1 cellular context compared by ENCODE assay signal in genomic region chr3:59116138-59116537, GRCh38.
TF ChIP-seq lines count a peak whose summit lies in the region.

No MANE protein-coding gene starts in this region.

TF ChIP-seq in IMR-90, 13 proteins besides CTCF, POLR2A, EP300 and RAD21:
- TF ChIP-seq CHD1 (IDR thresholded peaks at IDR 0.05; ENCODE audit: low read depth, low read length) (no peak), BHLHE40 (IDR thresholded peaks at IDR 0.05; ENCODE audit: low read depth, low read length) (no peak), SMC3 (IDR thresholded peaks at IDR 0.05; ENCODE audit: low read depth, low read length) (no peak)
